ENCODE assay signal across 13 cellular contexts in the genomic region with DNA sequence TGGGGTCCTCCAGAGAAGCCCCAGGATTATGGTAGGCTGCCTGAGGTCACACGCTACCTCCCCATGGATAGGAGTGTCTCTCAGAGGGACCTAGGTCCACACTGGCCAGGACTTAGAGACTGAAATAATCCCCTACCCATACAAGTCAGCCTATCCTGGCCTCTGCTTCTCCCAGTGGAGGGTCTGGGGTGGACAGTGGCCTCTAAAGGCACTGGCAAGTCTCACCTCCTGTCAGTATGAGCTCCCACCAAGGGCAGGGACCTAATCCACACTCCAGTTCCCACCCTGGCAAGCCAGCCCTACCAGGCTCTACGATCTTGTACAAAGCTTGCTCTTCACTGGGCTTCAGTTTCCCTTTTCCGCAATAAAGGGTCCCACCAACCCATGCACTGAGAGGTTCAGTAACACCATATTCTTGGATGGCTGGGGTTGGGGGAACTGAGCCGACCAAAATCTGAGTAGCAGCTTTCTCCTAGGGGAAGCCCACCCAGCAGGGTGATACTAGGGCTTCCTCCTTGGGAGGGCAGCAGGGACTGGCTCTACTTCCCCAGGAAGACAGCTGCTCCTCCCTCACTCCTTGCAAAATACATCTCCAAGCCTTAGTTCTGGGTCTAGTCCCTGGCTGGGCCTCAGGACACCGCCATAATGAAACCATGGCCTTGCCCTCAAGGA. TPM values are rescaled to one million over a fixed set of nuclear protein-coding genes. Genes with fewer than 3 reads are reported as not detected.
A peak's percentile ranks its signal among the peaks of the same experiment; 100 is the strongest.
DNase-seq lines count a peak whose midpoint lies in the region; ATAC-seq and TF ChIP-seq lines count a peak whose summit lies in the region.
"Had no signal": no experiment of that assay in that cellular context is flagged by ENCODE, and none has a peak within 500 bp of the region (broad histone marks: within the 10 kb centered on the region; RNA-seq: fewer than 3 reads in every experiment).

No MANE protein-coding gene starts in this region.

- H3K27me3 Mint-ChIP-seq in activated CD4-positive, alpha-beta T cell treated with anti-CD3 and anti-CD28 coated beads for 36 hours: no peaks in the 10 kb centered on the region
- peaks cover 13% of the 10 kb centered on the region for H3K27me3 Mint-ChIP-seq in Calu3 (ENCODE audit: unreplicated experiment)

- H3K4me3 ChIP-seq in right cardiac atrium (ENCODE audit: low read length): peak overlapping the region; percentile 1
- H3K4me3 ChIP-seq: A549 had no signal

- intact Hi-C loops in activated CD4-positive, alpha-beta T cell treated with anti-CD3 and anti-CD28 coated beads for 36 hours (cut with DNase I, micrococcal nuclease): no loop called here
- intact Hi-C loops in right cardiac atrium (cut with DNase I): no loop called here
- intact Hi-C loops in Calu3 (cut with micrococcal nuclease; ENCODE audit: unreplicated experiment): no loop called here

- H3K9me3 ChIP-seq in right cardiac atrium (ENCODE audit: control insufficient read depth, low read length): no peaks in the 10 kb centered on the region
- H3K9me3 ChIP-seq: A549 had no signal

- H3K27ac ChIP-seq in right cardiac atrium (ENCODE audit: low read length): peak overlapping the region; percentile 0
- H3K27ac ChIP-seq: A549 had no signal

- H3K9me3 Mint-ChIP-seq in activated CD4-positive, alpha-beta T cell treated with anti-CD3 and anti-CD28 coated beads for 36 hours (ENCODE audit: low read depth): no peaks in the 10 kb centered on the region
- no peaks in the 10 kb centered on the region for H3K9me3 Mint-ChIP-seq in Calu3 (ENCODE audit: low read depth, unreplicated experiment)

- CTCF ChIA-PET in activated CD4-positive, alpha-beta T cell treated with anti-CD3 and anti-CD28 coated beads for 36 hours (lab: Charles Lee): interaction anchor here (0.9 to 25.3 kb wide), 5 partner anchors 8 to 780 kb away, joined by 4 to 647 read pairs (median 8); partner anchors contain the start of genes C3orf18 and HEMK1
- CTCF ChIA-PET in Calu3 (lab: Charles Lee): no interaction called here

- BruUV-seq in Calu3 (replicated peaks; lab: Mats Ljungman, UMichigan): no TSS peak

- peaks cover 14% of the 10 kb centered on the region for H3K4me1 ChIP-seq in right cardiac atrium (ENCODE audit: control insufficient read depth, insufficient read depth, low read length)

- DNase-seq in activated CD4-positive, alpha-beta T cell treated with anti-CD3 and anti-CD28 coated beads for 36 hours: peak; percentile 16
- no peak for DNase-seq in activated CD4-positive, alpha-beta T cell treated with anti-CD3 and anti-CD28 coated beads for 4 hours
- peak; percentile 31 to 49 for DNase-seq in activated CD4-positive, alpha-beta T cell treated with anti-CD3 and anti-CD28 coated beads, Interleukin-2, amount 50 U/mL, for 48 hours
- DNase-seq in right cardiac atrium (peak in 2 of 3 donors; percentile 16 to 18), NCI-H2081 treated with DMSO at 0.1 percent for 48 hours (lab: John Stamatoyannopoulos, UW) (no peak), Calu3 (no peak)
- DNase-seq in stimulated activated CD8-positive, alpha-beta memory T cell treated with anti-CD3 and anti-CD28 coated beads, Interleukin-4, amount 100 ng/mL, for 48 hours: peak; percentile 50
- DNase-seq: cerebellar nuclear complex, KG1, NCI-H226, small intestine had no signal

- no peak for ATAC-seq in activated CD4-positive, alpha-beta T cell treated with anti-CD3 and anti-CD28 coated beads for 36 hours
- ATAC-seq in right cardiac atrium (no peak), HG03196 (IDR thresholded peaks at IDR 0.05; ENCODE audit: unreplicated experiment) (no peak)
- ATAC-seq: A549 had no signal

- POLR2A ChIA-PET in activated CD4-positive, alpha-beta T cell treated with anti-CD3 and anti-CD28 coated beads for 36 hours (lab: Charles Lee): interaction anchor here (1.1 to 13.7 kb wide), 6 partner anchors 7 to 39 kb away, joined by 3 to 267 read pairs (median 96); partner anchors contain the start of genes C3orf18 and HEMK1

- peaks cover 38% of the 10 kb centered on the region for H3K4me1 Mint-ChIP-seq in activated CD4-positive, alpha-beta T cell treated with anti-CD3 and anti-CD28 coated beads for 36 hours
- peaks cover 33% of the 10 kb centered on the region for H3K4me1 Mint-ChIP-seq in Calu3 (ENCODE audit: low read depth, unreplicated experiment)

- H3K27me3 ChIP-seq in right cardiac atrium (ENCODE audit: control insufficient read depth, insufficient read depth): no peaks in the 10 kb centered on the region

- peaks cover 97% of the 10 kb centered on the region for H3K36me3 Mint-ChIP-seq in activated CD4-positive, alpha-beta T cell treated with anti-CD3 and anti-CD28 coated beads for 36 hours (ENCODE audit: low read depth)
- H3K36me3 Mint-ChIP-seq in Calu3 (ENCODE audit: insufficient read depth, unreplicated experiment): peaks cover 18% of the 10 kb centered on the region

- WGBS in right cardiac atrium: 80% methylated on average over 5 of the region's 5 CpGs

- TF ChIP-seq CTCF in Calu3 (IDR thresholded peaks at IDR 0.05; ENCODE audit: unreplicated experiment): no peak

- peak overlapping the region; percentile 96 for H3K4me3 Mint-ChIP-seq in activated CD4-positive, alpha-beta T cell treated with anti-CD3 and anti-CD28 coated beads for 36 hours
- H3K4me3 Mint-ChIP-seq in Calu3 (ENCODE audit: low read depth, unreplicated experiment): no peak overlapping the region

- peak overlapping the region; percentile 100 for H3K27ac Mint-ChIP-seq in activated CD4-positive, alpha-beta T cell treated with anti-CD3 and anti-CD28 coated beads for 36 hours
- no peak overlapping the region for H3K27ac Mint-ChIP-seq in Calu3 (ENCODE audit: unreplicated experiment)

RNA-seq across cellular contexts. Expression of gene CISH, which starts 2.4 kb away (rescaled TPM):
- 100 to 1,000 TPM; 265 to 269 TPM for total RNA-seq in activated CD4-positive, alpha-beta T cell treated with anti-CD3 and anti-CD28 coated beads for 36 hours
- total RNA-seq in right cardiac atrium: 10 to 100 TPM in 3 of 4 donors, 1 to 10 TPM in 1; 9.1 to 27.8 (median 11.2) TPM
- polyA plus RNA-seq in right cardiac atrium: 8.0 TPM
- total RNA-seq in Calu3 (2022): 1.4 and 1.6 TPM in 2 replicates

RNA-seq across cellular contexts. Expression of gene MAPKAPK3, which starts 7.7 kb away (rescaled TPM):
- 100 to 1,000 TPM; 178 to 218 TPM for total RNA-seq in activated CD4-positive, alpha-beta T cell treated with anti-CD3 and anti-CD28 coated beads for 36 hours
- total RNA-seq in right cardiac atrium (100 to 1,000 TPM; 167 to 260 (median 225) TPM), Calu3 (2022) (40.6 and 44.6 TPM in 2 replicates)
- 181 TPM for polyA plus RNA-seq in right cardiac atrium

RNA-seq across cellular contexts. Expression of gene HEMK1, which starts 39.9 kb away (rescaled TPM):
- 10 to 100 TPM; 61.6 to 77.7 TPM for total RNA-seq in activated CD4-positive, alpha-beta T cell treated with anti-CD3 and anti-CD28 coated beads for 36 hours
- 10 to 100 TPM; 14.0 to 18.3 (median 15.8) TPM for total RNA-seq in right cardiac atrium
- 16.6 TPM for polyA plus RNA-seq in right cardiac atrium
- total RNA-seq in Calu3 (2022): 17.6 and 20.0 TPM in 2 replicates

RNA-seq across cellular contexts. Expression of gene C3orf18, which starts 41.7 kb away (rescaled TPM):
- total RNA-seq in activated CD4-positive, alpha-beta T cell treated with anti-CD3 and anti-CD28 coated beads for 36 hours: 10 to 100 TPM; 31.7 to 31.9 TPM
- total RNA-seq in right cardiac atrium (10 to 100 TPM; 27.2 to 44.2 (median 40.6) TPM), Calu3 (2022) (2.7 and 3.1 TPM in 2 replicates)
- polyA plus RNA-seq in right cardiac atrium: 29.5 TPM

Comparison
In these comparisons a context has a peak if more than half of its experiments do, and no peak if none do; other contexts are left out.
1. DNase-seq: peak in activated CD4-positive, alpha-beta T cell treated with anti-CD3 and anti-CD28 coated beads for 36 hours (single experiment), activated CD4-positive, alpha-beta T cell treated with anti-CD3 and anti-CD28 coated beads, Interleukin-2, amount 50 U/mL, for 48 hours (2 of 2), right cardiac atrium (2 of 3) and stimulated activated CD8-positive, alpha-beta memory T cell treated with anti-CD3 and anti-CD28 coated beads, Interleukin-4, amount 100 ng/mL, for 48 hours (single experiment); none in activated CD4-positive, alpha-beta T cell treated with anti-CD3 and anti-CD28 coated beads for 4 hours (0 of 2), NCI-H2081 treated with DMSO at 0.1 percent for 48 hours (single experiment) and Calu3 (single experiment).
2. RNA of gene CISH, which starts 2.4 kb away (total RNA-seq): 265 to 269 TPM in activated CD4-positive, alpha-beta T cell treated with anti-CD3 and anti-CD28 coated beads for 36 hours; 9.1 to 27.8 TPM in right cardiac atrium and 1.4 to 1.6 TPM in Calu3; every median in the first group is over 4 times any median in the second.